ENCODE assay signal across 19 cellular contexts in genomic region chr12:15956413-15957185, GRCh38. TPM values are rescaled to one million over a fixed set of nuclear protein-coding genes. Genes with fewer than 3 reads are reported as not detected.
DNase-seq lines count a peak whose midpoint lies in the region; ATAC-seq, FAIRE-seq and TF ChIP-seq lines count a peak whose summit lies in the region.
"Had no signal": no experiment of that assay in that cellular context is flagged by ENCODE, and none has a peak within 500 bp of the region (broad histone marks: within the 10 kb centered on the region; RNA-seq: fewer than 3 reads in every experiment).

No MANE protein-coding gene starts in this region.

- H3K27ac ChIP-seq in RWPE2 (ENCODE audit: poor library complexity, severe bottlenecking) (peak overlapping the region; percentile 79), Karpas-422 (ENCODE audit: low read length) (no peak overlapping the region)
- H3K27ac ChIP-seq: coronary artery had no signal

- H3K27me3 ChIP-seq in RWPE2 (ENCODE audit: insufficient read depth, poor library complexity, severe bottlenecking) (no peaks in the 10 kb centered on the region), kidney epithelial cell (ENCODE audit: control insufficient read depth, insufficient read depth, low read length) (no peaks in the 10 kb centered on the region), Karpas-422 (ENCODE audit: low read length) (no peaks in the 10 kb centered on the region)

- ATAC-seq in RWPE2 (ENCODE audit: low read depth) = peak; percentile 96
- ATAC-seq: activated T-helper 17 cell treated with anti-CD3 and anti-CD28 coated beads, Interleukin-2, amount 50 U/mL, for 72 hours; GM23338; left ventricle myocardium superior; naive thymus-derived CD8-positive, alpha-beta T cell had no signal

- no peaks in the 10 kb centered on the region for H4K20me1 ChIP-seq in Karpas-422 (ENCODE audit: insufficient read depth, low read depth, low read length)

- no peak overlapping the region for H3K9ac ChIP-seq in Karpas-422 (ENCODE audit: low read length)

- H3K9me2 ChIP-seq in Karpas-422 (replicated peaks; ENCODE audit: insufficient read depth, low read length) = no peaks in the 10 kb centered on the region

- H3K9me3 ChIP-seq in RWPE2 (ENCODE audit: severe bottlenecking) = no peaks in the 10 kb centered on the region
- H3K9me3 ChIP-seq in Karpas-422 (ENCODE audit: low read length) = no peaks in the 10 kb centered on the region

- FAIRE-seq in GM12891 (lab: Jason Lieb, UNC) = no peak

- TF ChIP-seq CTCF in RWPE2 (IDR thresholded peaks at IDR 0.05; ENCODE audit: poor library complexity, severe bottlenecking) (no peak), kidney epithelial cell (IDR thresholded peaks at IDR 0.05; ENCODE audit: insufficient read depth, low read length, poor library complexity, severe bottlenecking) (no peak)

- H3K79me2 ChIP-seq in Karpas-422 (ENCODE audit: low read length) = no peaks in the 10 kb centered on the region

- no peak overlapping the region for H2AFZ ChIP-seq in Karpas-422 (ENCODE audit: low read length)
- H2AFZ ChIP-seq: GM23338 had no signal

- no peak overlapping the region for H3K4me2 ChIP-seq in Karpas-422 (ENCODE audit: low read depth, low read length, poor library complexity, severe bottlenecking)
- H3K4me2 ChIP-seq: GM23338 had no signal

- no peak overlapping the region for H3K4me3 ChIP-seq in RWPE2 (ENCODE audit: severe bottlenecking)
- no peak overlapping the region for H3K4me3 ChIP-seq in kidney epithelial cell (ENCODE audit: low read depth, low read length)
- no peak overlapping the region for H3K4me3 ChIP-seq in Karpas-422 (ENCODE audit: low read length)
- H3K4me3 ChIP-seq: coronary artery, GM23338 had no signal

- H3K4me1 ChIP-seq in RWPE2 (ENCODE audit: insufficient read depth, poor library complexity, severe bottlenecking) (peaks cover 20% of the 10 kb centered on the region), Karpas-422 (ENCODE audit: low read length) (peaks cover 8% of the 10 kb centered on the region)

- DNase-seq in NCI-H748 (lab: John Stamatoyannopoulos, UW; ENCODE audit: unreplicated experiment) (peak; percentile 23), NCI-H748 treated with DMSO at 0.1 percent for 48 hours (lab: John Stamatoyannopoulos, UW) (no peak), RWPE2 (ENCODE audit: low spot score) (peak; percentile 45), kidney epithelial cell (ENCODE audit: low read depth) (peak; percentile 99), ureter (ENCODE audit: low spot score) (peak; percentile 49), NCI-H82 (lab: John Stamatoyannopoulos, UW) (no peak), Karpas-422 (no peak), GM12891 (ENCODE audit: insufficient read length, low spot score) (no peak)
- DNase-seq: activated CD4-positive, alpha-beta T cell treated with anti-CD3 and anti-CD28 coated beads, Interleukin-2, amount 50 U/mL, for 48 hours; amygdala; COR-L47; left ventricle myocardium superior; naive thymus-derived CD8-positive, alpha-beta T cell; NCI-H226; OCI-M1; substantia nigra had no signal

- 0 out of 2 replicates have a peak, but pooled peaks cover 4% of the 10 kb centered on the region for H3K36me3 ChIP-seq in RWPE2 (ENCODE audit: low read depth)
- H3K36me3 ChIP-seq in kidney epithelial cell (ENCODE audit: control insufficient read depth, insufficient read depth, low read length) = no peaks in the 10 kb centered on the region
- no peaks in the 10 kb centered on the region for H3K36me3 ChIP-seq in Karpas-422 (ENCODE audit: insufficient read depth, low read length)

- TF ChIP-seq POLR2A in GM12891 (IDR thresholded peaks at IDR 0.05; ENCODE audit: low read depth, low read length) = no peak

TF ChIP-seq in GM12891, 5 proteins besides CTCF, POLR2A, EP300 and RAD21:
- TF ChIP-seq TAF1 (IDR thresholded peaks at IDR 0.05; ENCODE audit: low read depth, low read length) (no peak), PAX5 (IDR thresholded peaks at IDR 0.05; ENCODE audit: insufficient read depth, low read length, severe bottlenecking) (no peak), POLR2AphosphoS5 (IDR thresholded peaks at IDR 0.05; ENCODE audit: low read depth, low read length) (no peak), POU2F2 (IDR thresholded peaks at IDR 0.05; ENCODE audit: low read depth, low read length) (no peak), SPI1 (IDR thresholded peaks at IDR 0.05; ENCODE audit: low read depth, low read length) (no peak)

RNA-seq across cellular contexts. Expression of gene DERA, which starts 45.5 kb away (rescaled TPM):
- total RNA-seq in kidney epithelial cell = 37.1 and 39.3 TPM in 2 replicates
- total RNA-seq in ureter = 23.1 TPM
- total RNA-seq in Karpas-422 (2014; rRNA removed; shearing (Covaris generic); ENCODE audit: low replicate concordance) = 9.7 and 11.1 TPM in 2 replicates
- polyA plus RNA-seq in GM12891 (2012; ENCODE audit: low read depth, missing spikeins) = 31.0 TPM

Comparison
In these comparisons a context has a peak if more than half of its experiments do, and no peak if none do; other contexts are left out.
1. DNase-seq: peak in NCI-H748 (single experiment), RWPE2 (single experiment), kidney epithelial cell (single experiment) and ureter (single experiment); none in NCI-H748 treated with DMSO at 0.1 percent for 48 hours (single experiment), NCI-H82 (single experiment), Karpas-422 (single experiment) and GM12891 (single experiment).